Comparison of ENCODE assay signal across 25 cellular contexts in the genomic region with DNA sequence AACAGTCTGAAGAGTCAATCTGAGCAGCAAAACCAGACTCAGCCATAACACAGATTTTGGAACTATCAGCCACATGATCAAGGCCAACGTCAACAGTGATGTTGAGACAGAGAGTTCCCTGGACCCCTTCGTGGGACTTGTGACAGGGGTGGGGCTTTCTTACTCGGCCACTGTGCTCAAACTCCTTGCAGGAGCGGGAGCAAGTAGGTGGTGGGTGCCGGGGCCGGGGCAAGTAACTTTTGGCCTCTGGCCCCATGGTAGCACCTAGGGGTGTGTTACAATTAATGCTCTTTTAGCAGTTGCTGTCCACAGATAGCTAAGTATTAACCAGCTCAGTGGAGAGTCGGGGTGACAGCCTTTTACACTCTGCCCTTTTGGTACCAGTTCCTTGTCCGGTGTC.
"Had no signal": no experiment of that assay in that cellular context is flagged by ENCODE, and none has a peak within 500 bp of the region (broad histone marks: within the 10 kb centered on the region; RNA-seq: fewer than 3 reads in every experiment).

No MANE protein-coding gene starts in this region.

- DNase-seq: colonic mucosa; cortex of kidney; effector CD8-positive, alpha-beta T cell; effector memory CD8-positive, alpha-beta T cell; endodermal cell; erythroblast; esophagus squamous epithelium; foreskin fibroblast; foreskin melanocyte; gastrocnemius medialis; glutamatergic neuron; head of caudate nucleus; heart right ventricle; hippocampal formation; kidney; kidney glomerular epithelial cell; left colon; left ventricle myocardium superior; lower lobe of right lung; mesenchymal stem cell; mucosa of descending colon; naive B cell had no signal

- H3K27ac ChIP-seq: colonic mucosa, epithelial cell of prostate, esophagus squamous epithelium, gastrocnemius medialis, heart right ventricle, lower lobe of right lung had no signal

- H3K9me3 ChIP-seq: colonic mucosa, esophagus squamous epithelium, gastrocnemius medialis, heart right ventricle, lower lobe of right lung, mucosa of descending colon had no signal

- H3K27me3 ChIP-seq: colonic mucosa, gastrocnemius medialis, heart right ventricle had no signal

- H3K4me1 ChIP-seq: colonic mucosa, gastrocnemius medialis had no signal

- H3K4me3 ChIP-seq: colonic mucosa, esophagus squamous epithelium, gastrocnemius medialis, heart right ventricle, lower lobe of right lung, mucosa of descending colon had no signal

- ATAC-seq: effector memory CD8-positive, alpha-beta T cell; esophagus mucosa; gastrocnemius medialis; heart right ventricle; left colon; left lobe of liver; left ventricle myocardium superior; lower lobe of right lung; mucosa of descending colon had no signal

- H3K36me3 ChIP-seq: colonic mucosa, esophagus squamous epithelium, gastrocnemius medialis, heart right ventricle, lower lobe of right lung had no signal
